ENCODE assay signal across 8 cellular contexts in the genomic region with DNA sequence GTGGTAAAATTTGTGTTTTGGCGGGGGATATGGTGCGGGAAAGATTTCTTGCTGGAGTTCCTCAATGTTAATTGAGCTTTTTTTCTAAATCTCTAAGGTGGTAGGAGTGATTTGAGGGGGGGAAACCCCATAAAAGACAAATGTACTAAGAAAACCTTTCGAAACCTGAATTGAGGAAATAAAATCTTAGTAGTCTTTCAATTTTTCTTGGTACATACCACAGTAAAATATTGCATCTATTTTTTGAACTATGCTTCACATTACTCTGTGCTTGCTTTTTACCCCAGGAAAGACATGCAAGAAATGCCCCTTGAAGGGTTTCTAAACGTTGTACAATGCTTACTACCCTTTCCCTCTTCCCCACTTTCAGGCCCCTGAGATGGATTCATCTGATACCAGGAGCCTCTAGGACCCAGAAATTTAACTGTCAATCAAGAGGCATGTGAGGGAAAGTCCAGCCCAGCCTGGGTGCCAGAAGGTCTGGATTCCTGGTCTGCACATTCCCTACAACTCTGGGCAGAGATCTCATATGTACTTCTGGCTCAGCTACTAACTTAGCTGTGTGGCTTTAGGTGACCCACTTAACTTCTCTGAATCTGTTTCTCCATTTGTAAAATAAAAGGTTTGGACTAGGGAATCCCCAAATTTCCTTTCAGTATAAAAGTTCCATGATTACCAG. TPM values are rescaled to one million over a fixed set of nuclear protein-coding genes. Genes with fewer than 3 reads are reported as not detected.
DNase-seq lines count a peak whose midpoint lies in the region; ATAC-seq, FAIRE-seq and TF ChIP-seq lines count a peak whose summit lies in the region.

No MANE protein-coding gene starts in this region.

- TF ChIP-seq CTCF in keratinocyte (optimal IDR thresholded peaks at IDR 0.05 in 1 of 3, IDR thresholded peaks at IDR 0.05 in 1 of 3, conservative IDR thresholded peaks at IDR 0.05 in 1 of 3; ENCODE audit: extremely low read depth in 1 of 3, insufficient read depth in 2 of 3, low read length in 3 of 3) (no peak), upper lobe of left lung (IDR thresholded peaks at IDR 0.05) (no peak)

- no peaks in the 10 kb centered on the region for H3K36me3 ChIP-seq in SK-N-MC (ENCODE audit: insufficient read depth, low read length)
- H3K36me3 ChIP-seq in keratinocyte (ENCODE audit: control insufficient read depth in 2 of 2, extremely low read depth in 1 of 2, insufficient read depth in 2 of 2, low read length in 2 of 2) = no peaks in the 10 kb centered on the region
- no peaks in the 10 kb centered on the region for H3K36me3 ChIP-seq in upper lobe of left lung

- 55 to 57% methylated on average over 4 of the region's 4 CpGs for WGBS in upper lobe of left lung, 2 donors

- H3K27me3 ChIP-seq in keratinocyte (ENCODE audit: control insufficient read depth, extremely low read depth, insufficient read depth, low read length) = no peaks in the 10 kb centered on the region
- H3K27me3 ChIP-seq in upper lobe of left lung = no peaks in the 10 kb centered on the region

- H3K27ac ChIP-seq in SK-N-MC = peak overlapping the region; percentile 77; the same call in 1 of the 2 replicates
- H3K27ac ChIP-seq in keratinocyte (ENCODE audit: control insufficient read depth, insufficient read depth, low read length) = peak overlapping the region; percentile 83
- peak overlapping the region; percentile 82 to 91 (median 90) for H3K27ac ChIP-seq in upper lobe of left lung

- no peak overlapping the region for H3K9ac ChIP-seq in SK-N-MC (ENCODE audit: insufficient read length)
- H3K9ac ChIP-seq in keratinocyte (ENCODE audit: control insufficient read depth, extremely low read depth, insufficient read depth, low read length) = peak overlapping the region; percentile 23

- TF ChIP-seq POLR2A in upper lobe of left lung (IDR thresholded peaks at IDR 0.05) = no peak
- no peak for TF ChIP-seq POLR2A in H54 (IDR thresholded peaks at IDR 0.05; ENCODE audit: low read depth, low read length)

- H3K4me3 Mint-ChIP-seq in activated naive CD4-positive, alpha-beta T cell treated with anti-CD3 and anti-CD28 coated beads, Interleukin-2, amount 10 ng/mL, durations not matched to agents 7 days and 5 days = peak overlapping the region; percentile 66

- H3K9me3 ChIP-seq in SK-N-MC (ENCODE audit: low read depth, low read length) = no peaks in the 10 kb centered on the region
- no peaks in the 10 kb centered on the region for H3K9me3 ChIP-seq in keratinocyte (ENCODE audit: control insufficient read depth, low read depth, low read length)
- H3K9me3 ChIP-seq in upper lobe of left lung = no peaks in the 10 kb centered on the region

- FAIRE-seq in keratinocyte (lab: Jason Lieb, UNC) = peak; percentile 80
- FAIRE-seq in H54 (lab: Jason Lieb, UNC) = no peak

- H3K4me3 ChIP-seq in SK-N-MC = no peak overlapping the region
- H3K4me3 ChIP-seq in keratinocyte (ENCODE audit: control insufficient read depth in 2 of 3, extremely low read depth in 1 of 3, insufficient read depth in 2 of 3, low read depth in 1 of 3, low read length in 3 of 3) = peak overlapping the region in 1 of 3 experiments; percentile 14
- H3K4me3 ChIP-seq in upper lobe of left lung = no peak overlapping the region

- no peaks in the 10 kb centered on the region for H3K9me3 Mint-ChIP-seq in activated naive CD4-positive, alpha-beta T cell treated with anti-CD3 and anti-CD28 coated beads, Interleukin-2, amount 10 ng/mL, durations not matched to agents 7 days and 5 days

- TF ChIP-seq EP300 in upper lobe of left lung (IDR thresholded peaks at IDR 0.05) = no peak

- ATAC-seq in upper lobe of left lung (ENCODE audit: low FRiP score in 2 of 2) = peak in 1 of 2 donors; percentile 4

- dilution Hi-C loops in keratinocyte (cut with MboI; ENCODE audit: extremely low pct_ligation_motif_present, low sequenced_read_pairs) = no loop called here

- no peak for DNase-seq in activated naive CD4-positive, alpha-beta T cell treated with anti-CD3 and anti-CD28 coated beads, Interleukin-2, amount 10 ng/mL, durations not matched to agents 7 days and 5 days
- DNase-seq in activated naive CD4-positive, alpha-beta T cell treated with anti-CD3 and anti-CD28 coated beads, Interleukin-2, amount 50 U/mL, for 16 hours = no peak
- no peak for DNase-seq in SK-N-MC (ENCODE audit: low read depth, low spot score)
- DNase-seq in keratinocyte (ENCODE audit: low read depth, low spot score) = no peak
- peak in 1 of 2 donors; percentile 24 for DNase-seq in upper lobe of left lung
- DNase-seq in H54 (ENCODE audit: insufficient read length, low spot score) = no peak
- DNase-seq in nucleus accumbens (lab: John Stamatoyannopoulos, UW) = no peak
- no peak for DNase-seq in NCI-H510A treated with DMSO at 0.1 percent for 48 hours (lab: John Stamatoyannopoulos, UW)

- no peaks in the 10 kb centered on the region for H3K27me3 Mint-ChIP-seq in activated naive CD4-positive, alpha-beta T cell treated with anti-CD3 and anti-CD28 coated beads, Interleukin-2, amount 10 ng/mL, durations not matched to agents 7 days and 5 days

- peak overlapping the region; percentile 93 for H3K27ac Mint-ChIP-seq in activated naive CD4-positive, alpha-beta T cell treated with anti-CD3 and anti-CD28 coated beads, Interleukin-2, amount 10 ng/mL, durations not matched to agents 7 days and 5 days

- H3K4me1 ChIP-seq in keratinocyte (ENCODE audit: control insufficient read depth, extremely low read depth, insufficient read depth, low read length) (peaks cover 38% of the 10 kb centered on the region), upper lobe of left lung (peaks cover 34 to 58% (median 49%) of the 10 kb centered on the region in 4 donors)

- no peaks in the 10 kb centered on the region for H3K9me1 ChIP-seq in keratinocyte (ENCODE audit: control insufficient read depth, extremely low read depth, insufficient read depth, low read length)

- CTCF ChIA-PET in activated naive CD4-positive, alpha-beta T cell treated with anti-CD3 and anti-CD28 coated beads, Interleukin-2, amount 10 ng/mL, durations not matched to agents 7 days and 5 days (lab: Charles Lee) = interaction anchor here (1.2 to 2.7 kb wide), 3 partner anchors 7 to 62 kb away, joined by 3 to 11 read pairs (median 6); no protein-coding TSS in a partner anchor

- H4K20me1 ChIP-seq in keratinocyte (ENCODE audit: control insufficient read depth, extremely low read depth, insufficient read depth, low read length) = no peaks in the 10 kb centered on the region

- H3K4me2 ChIP-seq in keratinocyte (ENCODE audit: control insufficient read depth, extremely low read depth, insufficient read depth, low read depth, low read length) = peak overlapping the region; percentile 81

- H3K79me2 ChIP-seq in keratinocyte (ENCODE audit: control insufficient read depth, insufficient read depth, low read length) = no peaks in the 10 kb centered on the region

- peaks cover 24% of the 10 kb centered on the region for H3K36me3 Mint-ChIP-seq in activated naive CD4-positive, alpha-beta T cell treated with anti-CD3 and anti-CD28 coated beads, Interleukin-2, amount 10 ng/mL, durations not matched to agents 7 days and 5 days

- peaks cover 100% of the 10 kb centered on the region for H3K4me1 Mint-ChIP-seq in activated naive CD4-positive, alpha-beta T cell treated with anti-CD3 and anti-CD28 coated beads, Interleukin-2, amount 10 ng/mL, durations not matched to agents 7 days and 5 days

- H2AFZ ChIP-seq in keratinocyte (ENCODE audit: control insufficient read depth, low read length) = no peak overlapping the region

RNA-seq across cellular contexts. Expression of gene PDCD4, which starts 5.8 kb away (rescaled TPM):
- 63.1 to 146 TPM (median 99.7 TPM) in 3 replicates for polyA plus RNA-seq in keratinocyte
- 334 TPM for polyA plus RNA-seq in keratinocyte (2011; ENCODE audit: low read depth)
- polyA plus RNA-seq in keratinocyte (2011; cell fraction: cytosol; rRNA removed) = 60.6 and 83.9 TPM in 2 replicates
- 75.6 and 156 TPM in 2 replicates for polyA plus RNA-seq in keratinocyte (2011; cell fraction: nucleus; rRNA removed)
- 80.0 and 198 TPM in 2 replicates for polyA plus RNA-seq in keratinocyte (2012; ENCODE audit: low replicate concordance)
- polyA minus RNA-seq in keratinocyte = 8.4 to 29.0 TPM (median 14.0 TPM) in 3 replicates
- 27.0 TPM for polyA minus RNA-seq in keratinocyte (2011; cell fraction: cytosol; rRNA and poly(A)+ RNA removed)
- 37.1 and 90.1 TPM in 2 replicates for polyA minus RNA-seq in keratinocyte (2011; cell fraction: nucleus; rRNA and poly(A)+ RNA removed)
- total RNA-seq in upper lobe of left lung = 100 to 1,000 TPM in 1 of 6 donors, 10 to 100 TPM in 5; 38.0 to 129 (median 57.1) TPM

RNA-seq across cellular contexts. Expression of gene BBIP1, which starts 53.0 kb away (rescaled TPM):
- polyA plus RNA-seq in keratinocyte = 12.8 to 30.4 TPM (median 13.9 TPM) in 3 replicates
- 38.6 TPM for polyA plus RNA-seq in keratinocyte (2011; ENCODE audit: low read depth)
- 12.0 and 26.0 TPM in 2 replicates for polyA plus RNA-seq in keratinocyte (2011; cell fraction: cytosol; rRNA removed)
- polyA plus RNA-seq in keratinocyte (2011; cell fraction: nucleus; rRNA removed) = 9.2 and 14.1 TPM in 2 replicates
- 15.0 and 23.7 TPM in 2 replicates for polyA plus RNA-seq in keratinocyte (2012; ENCODE audit: low replicate concordance)
- polyA minus RNA-seq in keratinocyte = 2.4 to 22.3 TPM (median 4.6 TPM) in 3 replicates
- 6.5 TPM for polyA minus RNA-seq in keratinocyte (2011; cell fraction: cytosol; rRNA and poly(A)+ RNA removed)
- 2.7 and 3.0 TPM in 2 replicates for polyA minus RNA-seq in keratinocyte (2011; cell fraction: nucleus; rRNA and poly(A)+ RNA removed)
- total RNA-seq in upper lobe of left lung = 10 to 100 TPM in 5 of 6 donors, 1 to 10 TPM in 1; 3.4 to 27.4 (median 19.4) TPM

RNA-seq across cellular contexts. Expression of gene SHOC2, which starts 53.5 kb away (rescaled TPM):
- 16.8 to 27.7 TPM (median 21.2 TPM) in 3 replicates for polyA plus RNA-seq in keratinocyte
- 22.6 TPM for polyA plus RNA-seq in keratinocyte (2011; ENCODE audit: low read depth)
- 14.8 and 30.0 TPM in 2 replicates for polyA plus RNA-seq in keratinocyte (2011; cell fraction: cytosol; rRNA removed)
- polyA plus RNA-seq in keratinocyte (2011; cell fraction: nucleus; rRNA removed) = 18.0 and 23.4 TPM in 2 replicates
- 19.7 and 21.8 TPM in 2 replicates for polyA plus RNA-seq in keratinocyte (2012; ENCODE audit: low replicate concordance)
- polyA minus RNA-seq in keratinocyte = 12.0 to 38.5 TPM (median 22.2 TPM) in 3 replicates
- 29.0 TPM for polyA minus RNA-seq in keratinocyte (2011; cell fraction: cytosol; rRNA and poly(A)+ RNA removed)
- polyA minus RNA-seq in keratinocyte (2011; cell fraction: nucleus; rRNA and poly(A)+ RNA removed) = 30.6 and 58.2 TPM in 2 replicates
- total RNA-seq in upper lobe of left lung = 100 to 1,000 TPM in 1 of 6 donors, 10 to 100 TPM in 5; 24.2 to 117 (median 41.6) TPM
